In the genomic region with DNA sequence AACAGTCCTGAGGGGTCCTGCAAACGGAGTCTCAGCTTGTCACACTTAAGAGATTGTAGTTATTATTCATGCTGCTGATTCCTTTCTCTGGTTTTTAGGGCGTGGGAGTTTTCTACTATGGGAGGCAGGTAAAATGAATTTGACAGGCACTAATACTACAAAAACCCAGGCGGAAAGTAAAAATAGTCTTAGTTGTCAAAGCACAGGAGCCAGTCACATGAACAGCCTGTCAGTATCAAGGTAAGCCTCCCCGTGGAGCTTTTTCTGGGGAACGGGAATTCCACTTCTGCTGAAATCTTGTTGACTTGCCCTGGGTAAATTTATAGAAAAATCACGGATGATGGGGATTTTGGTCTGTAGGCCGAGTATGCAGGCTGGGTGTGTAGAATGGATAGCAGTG, we compare ENCODE assay signal across 3 cellular contexts.
"Had no signal": no experiment of that assay in that cellular context is flagged by ENCODE, and none has a peak within 500 bp of the region (broad histone marks: within the 10 kb centered on the region; RNA-seq: fewer than 3 reads in every experiment).

No MANE protein-coding gene starts in this region.

- DNase-seq: GDM1, GF-D8 had no signal

- H3K4me3 ChIP-seq: GM12878 had no signal

- ATAC-seq: GM12878 had no signal
